Comparison of ENCODE assay signal across 2 cellular contexts in the genomic region with DNA sequence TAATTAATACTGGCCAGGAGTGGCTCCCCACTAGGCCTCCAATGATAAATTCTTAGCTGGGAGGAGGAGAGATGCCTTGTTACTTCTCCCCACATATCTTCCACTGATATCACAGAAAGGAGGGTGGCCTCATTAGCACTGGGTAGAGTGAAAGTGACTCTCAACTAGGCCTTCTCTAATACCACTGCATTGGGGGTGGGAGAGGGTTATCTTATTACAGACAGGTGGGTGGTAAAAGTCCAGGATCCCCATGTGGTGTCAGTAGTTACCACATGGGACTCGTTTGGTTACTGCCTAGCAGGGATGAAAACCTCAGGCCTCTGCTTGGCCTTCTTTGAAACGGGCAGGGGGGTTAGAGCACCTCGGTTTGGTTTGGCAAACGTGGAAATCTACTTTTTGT.
TF ChIP-seq lines count a peak whose summit lies in the region.

No MANE protein-coding gene starts in this region.

TF ChIP-seq in H1, 55 proteins besides CTCF, POLR2A, EP300 and RAD21 (continued from another document):
- TF ChIP-seq POU5F1 (IDR thresholded peaks at IDR 0.05; ENCODE audit: low read depth, low read length) (no peak), GTF2F1 (IDR thresholded peaks at IDR 0.05; ENCODE audit: borderline replicate concordance, low read depth, low read length) (no peak)
TF ChIP-seq in H1: peak in this region for 0.

TF ChIP-seq in neural cell, 6 proteins besides CTCF, POLR2A, EP300 and RAD21 (continued from another document):
- TF ChIP-seq EZH2 (IDR thresholded peaks at IDR 0.05; ENCODE audit: borderline replicate concordance, insufficient read depth, low read length, poor library complexity, severe bottlenecking): no peak
